Comparison of ENCODE assay signal across 13 cellular contexts in the genomic region with DNA sequence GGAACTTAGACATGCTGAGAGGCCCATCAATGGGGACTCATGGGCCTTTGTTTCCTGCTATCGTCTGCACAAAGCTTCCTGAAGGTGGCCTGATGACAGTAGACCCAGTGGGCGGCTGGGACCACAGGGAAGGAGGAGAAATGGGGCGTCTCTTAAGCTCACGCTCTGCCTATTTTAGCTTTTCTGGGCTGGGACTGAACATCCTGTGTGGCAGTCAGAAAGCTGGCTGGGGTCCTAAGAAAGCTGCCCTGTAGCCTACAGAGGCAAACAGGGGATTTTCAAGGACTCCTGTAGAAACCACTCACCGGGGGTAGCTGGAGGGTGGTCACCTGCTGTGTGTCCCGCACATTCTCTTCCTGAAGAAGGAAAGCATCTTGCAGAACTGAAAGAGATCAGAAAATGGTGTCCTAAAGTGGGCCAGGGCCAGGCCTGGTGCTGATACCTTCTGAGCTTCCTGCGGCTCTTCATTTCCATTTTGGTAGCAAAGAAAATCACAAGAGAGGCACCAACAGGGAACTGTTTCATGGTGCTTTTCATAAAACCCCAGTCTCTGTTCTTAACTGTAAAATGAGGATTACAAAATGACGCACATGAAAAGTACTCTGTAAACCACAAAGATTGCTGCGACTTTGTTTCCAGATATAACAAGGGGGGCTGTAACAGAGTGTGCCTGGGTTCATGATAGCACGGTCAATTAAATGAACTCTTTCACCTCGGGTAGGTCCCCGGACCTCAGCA. TPM values are rescaled to one million over a fixed set of nuclear protein-coding genes. Genes with fewer than 3 reads are reported as not detected.
DNase-seq lines count a peak whose midpoint lies in the region; ATAC-seq, FAIRE-seq and TF ChIP-seq lines count a peak whose summit lies in the region.
"Had no signal": no experiment of that assay in that cellular context is flagged by ENCODE, and none has a peak within 500 bp of the region (broad histone marks: within the 10 kb centered on the region; RNA-seq: fewer than 3 reads in every experiment).

No MANE protein-coding gene starts in this region.

- H3K36me3 ChIP-seq in DND-41 (ENCODE audit: insufficient read depth, low read length) (peaks cover 90% of the 10 kb centered on the region), small intestine (ENCODE audit: control insufficient read depth in 2 of 2, insufficient read depth in 2 of 2, low read length in 2 of 2) (peaks cover 0 to 6% of the 10 kb centered on the region in 2 donors)

- peaks cover 44% of the 10 kb centered on the region for H3K4me1 Mint-ChIP-seq in dendritic cell treated with granulocyte-macrophage colony-stimulating factor and Interleukin-4, amounts not matched to agents 40 ng/mL and 50 ng/mL, for 4 days (ENCODE audit: low read depth)

- no peaks in the 10 kb centered on the region for H3K9me3 Mint-ChIP-seq in dendritic cell treated with granulocyte-macrophage colony-stimulating factor and Interleukin-4, amounts not matched to agents 40 ng/mL and 50 ng/mL, for 4 days
- H3K9me3 Mint-ChIP-seq: IgD-negative memory B cell had no signal

- H3K27me3 ChIP-seq in DND-41 (ENCODE audit: insufficient read depth, low read length, poor library complexity) (no peaks in the 10 kb centered on the region), small intestine (ENCODE audit: control insufficient read depth in 2 of 2, insufficient read depth in 2 of 2, low read length in 2 of 2) (no peaks in the 10 kb centered on the region)
- H3K27me3 ChIP-seq: tibial artery had no signal

- no peak for TF ChIP-seq CTCF in DND-41 (IDR thresholded peaks at IDR 0.05; ENCODE audit: borderline replicate concordance, extremely low read depth, low read length, poor library complexity, severe bottlenecking)

- H3K9me3 ChIP-seq in DND-41 (ENCODE audit: insufficient read depth, low read length, severe bottlenecking) = no peaks in the 10 kb centered on the region
- H3K9me3 ChIP-seq in small intestine (ENCODE audit: control insufficient read depth, low read depth) = no peaks in the 10 kb centered on the region
- H3K9me3 ChIP-seq: tibial artery had no signal

- no peak overlapping the region for H3K9ac ChIP-seq in DND-41 (ENCODE audit: low read depth, low read length)

- H4K20me1 ChIP-seq in DND-41 (ENCODE audit: insufficient read depth, low read length) = peaks cover 8% of the 10 kb centered on the region; the same call in 1 of the 2 replicates

- H3K27ac Mint-ChIP-seq in dendritic cell treated with granulocyte-macrophage colony-stimulating factor and Interleukin-4, amounts not matched to agents 40 ng/mL and 50 ng/mL, for 4 days = peak overlapping the region; percentile 58
- H3K27ac Mint-ChIP-seq: IgD-negative memory B cell had no signal

- H3K4me2 ChIP-seq in DND-41 (ENCODE audit: insufficient read depth, low read length) = no peak overlapping the region

- H3K36me3 Mint-ChIP-seq in dendritic cell treated with granulocyte-macrophage colony-stimulating factor and Interleukin-4, amounts not matched to agents 40 ng/mL and 50 ng/mL, for 4 days (ENCODE audit: low read depth) = peaks cover 63% of the 10 kb centered on the region

- no peak for FAIRE-seq in small intestine (lab: Jason Lieb, UNC)
- FAIRE-seq: frontal cortex had no signal

- H3K4me1 ChIP-seq in DND-41 (ENCODE audit: insufficient read depth, low read length) (peaks cover under 1% of the 10 kb centered on the region; the same call in 1 of the 2 replicates), small intestine (ENCODE audit: control insufficient read depth in 2 of 2, insufficient read depth in 1 of 2, low read depth in 1 of 2, low read length in 1 of 2) (no peaks in the 10 kb centered on the region)
- H3K4me1 ChIP-seq: tibial artery had no signal

- no peaks in the 10 kb centered on the region for H3K27me3 Mint-ChIP-seq in dendritic cell treated with granulocyte-macrophage colony-stimulating factor and Interleukin-4, amounts not matched to agents 40 ng/mL and 50 ng/mL, for 4 days
- H3K27me3 Mint-ChIP-seq: IgD-negative memory B cell had no signal

- H3K27ac ChIP-seq in DND-41 (ENCODE audit: low read length) (no peak overlapping the region), small intestine (ENCODE audit: low read depth in 1 of 2, low read length in 1 of 2) (peak overlapping the region in 1 of 2 donors; percentile 24)
- H3K27ac ChIP-seq: tibial artery had no signal

- 79 to 86% (median 79%) methylated on average over 12 of the region's 12 CpGs for WGBS in small intestine, 3 donors

- H3K4me3 ChIP-seq in DND-41 (ENCODE audit: low read depth in 1 of 2, low read length in 2 of 2) = no peak overlapping the region
- no peak overlapping the region for H3K4me3 ChIP-seq in small intestine (ENCODE audit: low read depth in 1 of 2, low read length in 2 of 2)
- H3K4me3 ChIP-seq: tibial artery had no signal

- no peaks in the 10 kb centered on the region; the same call in 1 of the 2 replicates for H3K79me2 ChIP-seq in DND-41 (ENCODE audit: insufficient read depth, low read length)

- ATAC-seq in DND-41 (ENCODE audit: insufficient read depth, low read depth) = peak; percentile 72
- peak; percentile 53 for ATAC-seq in GM21360 (IDR thresholded peaks at IDR 0.05; ENCODE audit: unreplicated experiment)
- no peak for ATAC-seq in Right ventricle myocardium superior (ENCODE audit: poor library complexity)
- ATAC-seq: left cardiac atrium had no signal

- intact Hi-C loops in dendritic cell treated with granulocyte-macrophage colony-stimulating factor and Interleukin-4, amounts not matched to agents 40 ng/mL and 50 ng/mL, for 4 days (cut with micrococcal nuclease) = no loop called here
- intact Hi-C loops in Right ventricle myocardium superior (cut with DNase I) = no loop called here

- H3K4me3 Mint-ChIP-seq in dendritic cell treated with granulocyte-macrophage colony-stimulating factor and Interleukin-4, amounts not matched to agents 40 ng/mL and 50 ng/mL, for 4 days = no peak overlapping the region

- H2AFZ ChIP-seq in DND-41 (ENCODE audit: low read depth, low read length) = no peak overlapping the region

- DNase-seq in DND-41 (peak; percentile 54), KG1 (lab: John Stamatoyannopoulos, UW) (peak; percentile 38), cortex of kidney (lab: John Stamatoyannopoulos, UW) (no peak), Right ventricle myocardium superior (no peak), DMS 273 (lab: John Stamatoyannopoulos, UW; ENCODE audit: unreplicated experiment) (no peak), small intestine (no peak)
- DNase-seq: left cardiac atrium, NCI-H446, tibial artery had no signal

RNA-seq across cellular contexts. Expression of a gene that starts 8.6 kb away (rescaled TPM):
- total RNA-seq in Right ventricle myocardium superior = 12.2 TPM
- polyA plus RNA-seq in small intestine = 1 to 10 TPM; 1.6 to 6.8 (median 3.5) TPM

Comparison
In these comparisons a context has a peak if more than half of its experiments do, and no peak if none do; other contexts are left out.
1. DNase-seq: peak in DND-41 (single experiment) and KG1 (single experiment); none in cortex of kidney (single experiment), Right ventricle myocardium superior (single experiment), DMS 273 (single experiment) and small intestine (single experiment).